In genomic region chr20:47252879-47253307, GRCh38 we compare ENCODE assay signal across 18 cellular contexts.
DNase-seq lines count a peak whose midpoint lies in the region; ATAC-seq and TF ChIP-seq lines count a peak whose summit lies in the region.
"Had no signal": no experiment of that assay in that cellular context is flagged by ENCODE, and none has a peak within 500 bp of the region (broad histone marks: within the 10 kb centered on the region; RNA-seq: fewer than 3 reads in every experiment).

No MANE protein-coding gene starts in this region.

- H3K27me3 Mint-ChIP-seq in stimulated activated naive B cell treated with anti-CD40 and anti-IgM and Interleukin-4, amounts not matched to agents 10 μg/mL and 1 μg/mL and 100 μg/mL, for 72 hours = no peaks in the 10 kb centered on the region
- H3K27me3 Mint-ChIP-seq: activated CD4-positive, alpha-beta T cell treated with anti-CD3 and anti-CD28 coated beads, Interleukin-2, amount 10 ng/mL, durations not matched to agents 24 days and 14 days; CD8-positive, alpha-beta memory T cell had no signal

- no peaks in the 10 kb centered on the region for H4K20me1 ChIP-seq in OCI-LY1 (ENCODE audit: insufficient read depth, low read length)

- intact Hi-C loops in Right ventricle myocardium superior (cut with DNase I) (no loop called here), left cardiac atrium (cut with DNase I) (no loop called here), right cardiac atrium (cut with DNase I) (no loop called here)

- H3K4me1 ChIP-seq in OCI-LY1 (ENCODE audit: insufficient read depth, low read length, severe bottlenecking) (peaks cover 27% of the 10 kb centered on the region), right cardiac atrium (ENCODE audit: control insufficient read depth, insufficient read depth, low read length) (no peaks in the 10 kb centered on the region)

- 96% methylated on average over 3 of the region's 3 CpGs for WGBS in right cardiac atrium

- H3F3A ChIP-seq in OCI-LY1 (ENCODE audit: insufficient read depth, low read length) = no peaks in the 10 kb centered on the region

- H3K4me1 Mint-ChIP-seq in stimulated activated naive B cell treated with anti-CD40 and anti-IgM and Interleukin-4, amounts not matched to agents 10 μg/mL and 1 μg/mL and 100 μg/mL, for 72 hours = peaks cover 10 to 25% of the 10 kb centered on the region in 2 donors

- H2AFZ ChIP-seq in OCI-LY1 (ENCODE audit: low read length) = no peak overlapping the region

- no peak for DNase-seq in Right ventricle myocardium superior
- no peak for DNase-seq in left cardiac atrium
- DNase-seq in right cardiac atrium = no peak
- DNase-seq in stimulated activated naive B cell treated with anti-CD40 and anti-IgM and Interleukin-4, amounts not matched to agents 10 μg/mL and 1 μg/mL and 100 μg/mL, for 72 hours = no peak
- no peak for DNase-seq in activated naive CD4-positive, alpha-beta T cell treated with anti-CD3 and anti-CD28 coated beads, Interleukin-2, amount 50 U/mL, for 72 hours (ENCODE audit: low spot score in 2 of 2)
- DNase-seq: activated CD4-positive, alpha-beta T cell treated with anti-CD3 and anti-CD28 coated beads, Interleukin-2, amount 10 ng/mL, durations not matched to agents 24 days and 14 days; activated CD8-positive, alpha-beta memory T cell treated with anti-CD3 and anti-CD28 coated beads, Interleukin-2, amount 50 U/mL, for 48 hours; activated effector memory CD4-positive, alpha-beta T cell treated with Interleukin-2 at 50 U/mL for 16 hours; CD8-positive, alpha-beta memory T cell; gastrocnemius medialis; retina; stimulated activated naive CD4-positive, alpha-beta T cell; SW 1271 had no signal

- peaks cover 9% of the 10 kb centered on the region; the same call in 1 of the 2 replicates for H3K79me2 ChIP-seq in OCI-LY1 (ENCODE audit: insufficient read depth, low read length)

- no peaks in the 10 kb centered on the region for H3K9me2 ChIP-seq in OCI-LY1 (ENCODE audit: low read depth, low read length)

- no peak overlapping the region for H3K4me2 ChIP-seq in OCI-LY1 (ENCODE audit: low read length)

- ATAC-seq in Right ventricle myocardium superior (ENCODE audit: poor library complexity) (peak; percentile 5), left cardiac atrium (no peak), right cardiac atrium (no peak), GM21529 (IDR thresholded peaks at IDR 0.05; ENCODE audit: unreplicated experiment) (no peak), GM21515 (IDR thresholded peaks at IDR 0.05; ENCODE audit: unreplicated experiment) (no peak)
- no peak for ATAC-seq in stimulated activated naive B cell treated with anti-CD40 and anti-IgM and Interleukin-4, amounts not matched to agents 10 μg/mL and 1 μg/mL and 100 μg/mL, for 72 hours (replicated peaks)
- ATAC-seq in activated naive CD4-positive, alpha-beta T cell treated with anti-CD3 and anti-CD28 coated beads, Interleukin-2, amount 50 U/mL, for 72 hours = no peak
- ATAC-seq: gastrocnemius medialis had no signal

- H3K9ac ChIP-seq in OCI-LY1 (ENCODE audit: low read length) = no peak overlapping the region

- H3K27ac Mint-ChIP-seq in stimulated activated naive B cell treated with anti-CD40 and anti-IgM and Interleukin-4, amounts not matched to agents 10 μg/mL and 1 μg/mL and 100 μg/mL, for 72 hours = peak overlapping the region; percentile 6
- H3K27ac Mint-ChIP-seq in activated naive CD4-positive, alpha-beta T cell treated with anti-CD3 and anti-CD28 coated beads, Interleukin-2, amount 50 U/mL, for 72 hours = no peak overlapping the region
- H3K27ac Mint-ChIP-seq: activated CD4-positive, alpha-beta T cell treated with anti-CD3 and anti-CD28 coated beads, Interleukin-2, amount 10 ng/mL, durations not matched to agents 24 days and 14 days had no signal

- H3K4me3 Mint-ChIP-seq in stimulated activated naive B cell treated with anti-CD40 and anti-IgM and Interleukin-4, amounts not matched to agents 10 μg/mL and 1 μg/mL and 100 μg/mL, for 72 hours = no peak overlapping the region
- H3K4me3 Mint-ChIP-seq: activated CD4-positive, alpha-beta T cell treated with anti-CD3 and anti-CD28 coated beads, Interleukin-2, amount 10 ng/mL, durations not matched to agents 24 days and 14 days; CD8-positive, alpha-beta memory T cell had no signal

- H3K27me3 ChIP-seq in OCI-LY1 (ENCODE audit: insufficient read depth, low read length) = no peaks in the 10 kb centered on the region
- H3K27me3 ChIP-seq in right cardiac atrium (ENCODE audit: control insufficient read depth, insufficient read depth) = no peaks in the 10 kb centered on the region
- H3K27me3 ChIP-seq: gastrocnemius medialis, thyroid gland had no signal

- H3K4me3 ChIP-seq in OCI-LY1 (ENCODE audit: low read depth, low read length, poor library complexity, severe bottlenecking) = no peak overlapping the region
- H3K4me3 ChIP-seq in right cardiac atrium (ENCODE audit: low read length) = no peak overlapping the region
- H3K4me3 ChIP-seq: gastrocnemius medialis, thyroid gland had no signal

- peaks cover 85% of the 10 kb centered on the region for H3K36me3 ChIP-seq in OCI-LY1 (ENCODE audit: insufficient read depth, low read length)

- peaks cover 0 to 3% of the 10 kb centered on the region in 2 donors for H3K9me3 Mint-ChIP-seq in stimulated activated naive B cell treated with anti-CD40 and anti-IgM and Interleukin-4, amounts not matched to agents 10 μg/mL and 1 μg/mL and 100 μg/mL, for 72 hours
- no peaks in the 10 kb centered on the region for H3K9me3 Mint-ChIP-seq in activated naive CD4-positive, alpha-beta T cell treated with anti-CD3 and anti-CD28 coated beads, Interleukin-2, amount 50 U/mL, for 72 hours
- H3K9me3 Mint-ChIP-seq: activated CD4-positive, alpha-beta T cell treated with anti-CD3 and anti-CD28 coated beads, Interleukin-2, amount 10 ng/mL, durations not matched to agents 24 days and 14 days; CD8-positive, alpha-beta memory T cell had no signal

- no peaks in the 10 kb centered on the region for H3K9me3 ChIP-seq in OCI-LY1 (ENCODE audit: low read length)
- H3K9me3 ChIP-seq in right cardiac atrium (ENCODE audit: control insufficient read depth, low read length) = no peaks in the 10 kb centered on the region
- H3K9me3 ChIP-seq: gastrocnemius medialis, thyroid gland had no signal

- H3K27ac ChIP-seq in OCI-LY1 (ENCODE audit: low read depth, low read length, poor library complexity, severe bottlenecking) (peak overlapping the region; percentile 61), right cardiac atrium (ENCODE audit: low read length) (peak overlapping the region; percentile 50)
- H3K27ac ChIP-seq: epithelial cell of prostate, gastrocnemius medialis, thyroid gland had no signal

- peaks cover 31 to 50% of the 10 kb centered on the region in 2 donors for H3K36me3 Mint-ChIP-seq in stimulated activated naive B cell treated with anti-CD40 and anti-IgM and Interleukin-4, amounts not matched to agents 10 μg/mL and 1 μg/mL and 100 μg/mL, for 72 hours
- H3K36me3 Mint-ChIP-seq in activated naive CD4-positive, alpha-beta T cell treated with anti-CD3 and anti-CD28 coated beads, Interleukin-2, amount 50 U/mL, for 72 hours = peaks cover 12 to 15% of the 10 kb centered on the region in 2 donors

- no peak for TF ChIP-seq CTCF in OCI-LY1 (IDR thresholded peaks at IDR 0.05; ENCODE audit: low read length)
